21 cellular contexts compared by ENCODE assay signal in genomic region chr7:98097042-98097645, GRCh38. TPM values are rescaled to one million over a fixed set of nuclear protein-coding genes. Genes with fewer than 3 reads are reported as not detected.
A peak's percentile ranks its signal among the peaks of the same experiment; 100 is the strongest.
DNase-seq lines count a peak whose midpoint lies in the region; FAIRE-seq lines count a peak whose summit lies in the region.
"Had no signal": no experiment of that assay in that cellular context is flagged by ENCODE, and none has a peak within 500 bp of the region (broad histone marks: within the 10 kb centered on the region; RNA-seq: fewer than 3 reads in every experiment).

No MANE protein-coding gene starts in this region.

- H3K36me3 ChIP-seq in H7 (replicated peaks; ENCODE audit: control insufficient read depth, insufficient read depth, low read length): no peaks in the 10 kb centered on the region

- DNase-seq in NCI-H2227 (lab: John Stamatoyannopoulos, UW; ENCODE audit: unreplicated experiment) (peak; percentile 9), NCI-H2227 treated with DMSO at 0.1 percent for 48 hours (lab: John Stamatoyannopoulos, UW) (no peak), Kasumi-1 (lab: John Stamatoyannopoulos, UW) (peak; percentile 2 to 5), SW480 (ENCODE audit: low spot score) (peak; percentile 44), H7 (no peak)
- no peak for DNase-seq in activated T-cell treated with anti-CD3 and anti-CD28 coated beads, Interleukin-2, amount 50 U/mL, for 24 hours
- DNase-seq: CD8-positive, alpha-beta memory T cell; GOT3; MM.1S; NCI-H1048; NCI-H1417 treated with DMSO at 0.1 percent for 48 hours; NCI-H187; NCI-H2107; NCI-H345; NCI-H524; NCI-H774; NK-92 treated with Interleukin-12 subunit alpha and Interleukin-12 subunit beta, amount 100 ng/mL, for 24 hours; T-helper 17 cell had no signal

- H3K27me3 ChIP-seq in H7 (ENCODE audit: control insufficient read depth, insufficient read depth, low read length): no peaks in the 10 kb centered on the region

- H3K36me3 Mint-ChIP-seq in activated T-cell treated with anti-CD3 and anti-CD28 coated beads, Interleukin-2, amount 50 U/mL, for 24 hours (ENCODE audit: low read depth): no peaks in the 10 kb centered on the region
- H3K36me3 Mint-ChIP-seq: IgD-negative memory B cell had no signal

- H3K27me3 Mint-ChIP-seq in activated T-cell treated with anti-CD3 and anti-CD28 coated beads, Interleukin-2, amount 50 U/mL, for 24 hours: peaks cover 26% of the 10 kb centered on the region
- H3K27me3 Mint-ChIP-seq: T-helper 17 cell had no signal

- H3K4me3 Mint-ChIP-seq in activated T-cell treated with anti-CD3 and anti-CD28 coated beads, Interleukin-2, amount 50 U/mL, for 24 hours: no peak overlapping the region
- H3K4me3 Mint-ChIP-seq: CD8-positive, alpha-beta memory T cell; IgD-negative memory B cell; T-helper 17 cell had no signal

- peaks cover 24% of the 10 kb centered on the region for H3K9me3 Mint-ChIP-seq in activated T-cell treated with anti-CD3 and anti-CD28 coated beads, Interleukin-2, amount 50 U/mL, for 24 hours

- no peak overlapping the region for H3K4me3 ChIP-seq in H7 (ENCODE audit: insufficient read depth, low read depth, low read length)

- no peaks in the 10 kb centered on the region for H3K4me1 Mint-ChIP-seq in activated T-cell treated with anti-CD3 and anti-CD28 coated beads, Interleukin-2, amount 50 U/mL, for 24 hours (ENCODE audit: low read depth)
- H3K4me1 Mint-ChIP-seq: CD8-positive, alpha-beta memory T cell; IgD-negative memory B cell; T-helper 17 cell had no signal

- no peak overlapping the region for H3K27ac Mint-ChIP-seq in activated T-cell treated with anti-CD3 and anti-CD28 coated beads, Interleukin-2, amount 50 U/mL, for 24 hours
- H3K27ac Mint-ChIP-seq: CD8-positive, alpha-beta memory T cell; IgD-negative memory B cell; T-helper 17 cell had no signal

- FAIRE-seq in islet of Langerhans (lab: Jason Lieb, UNC): peak; percentile 36
- FAIRE-seq: GM19239 had no signal

RNA-seq across cellular contexts. Expression of gene LMTK2, which starts 9.5 kb away (rescaled TPM):
- total RNA-seq in H7 (2014; rRNA removed; shearing (Covaris generic)): 12.6 and 15.0 TPM in 2 replicates

Comparison
In these comparisons a context has a peak if more than half of its experiments do, and no peak if none do; other contexts are left out.
1. DNase-seq: peak in NCI-H2227 (single experiment), Kasumi-1 (2 of 2) and SW480 (single experiment); none in NCI-H2227 treated with DMSO at 0.1 percent for 48 hours (single experiment), H7 (single experiment) and activated T-cell treated with anti-CD3 and anti-CD28 coated beads, Interleukin-2, amount 50 U/mL, for 24 hours (single experiment).